8 cellular contexts compared by ENCODE assay signal in genomic region chr7:140062118-140062527, GRCh38. TPM values are rescaled to one million over a fixed set of nuclear protein-coding genes. Genes with fewer than 3 reads are reported as not detected.
DNase-seq lines count a peak whose midpoint lies in the region; ATAC-seq and TF ChIP-seq lines count a peak whose summit lies in the region.

No MANE protein-coding gene starts in this region.

- no peaks in the 10 kb centered on the region for H3K36me3 ChIP-seq in HEK293 (ENCODE audit: control insufficient read depth in 2 of 2, insufficient read depth in 1 of 2, low read length in 2 of 2)
- H3K36me3 ChIP-seq in heart left ventricle, result peaks cover 0 to 8% (median under 1%) of the 10 kb centered on the region in 9 donors

- peak in 1 of 4 donors; percentile 7 for ATAC-seq in heart left ventricle
- no peak for ATAC-seq in GM18858 (IDR thresholded peaks at IDR 0.05; ENCODE audit: unreplicated experiment)

- WGBS in heart left ventricle, 4 donors, result 11 to 30% (median 19%) methylated on average over 8 to 32 of the region's 32 CpGs

- CTCF ChIA-PET in HEK293 (lab: Yijun Ruan, JAX), result interaction anchor here (0.6 kb wide), 1 partner anchor 283 kb away, joined by 3 read pairs; no protein-coding TSS in a partner anchor

- no peak for DNase-seq in GM12864 (ENCODE audit: low read depth)
- DNase-seq in NCI-H345 treated with DMSO at 0.1 percent for 48 hours (lab: John Stamatoyannopoulos, UW; ENCODE audit: unreplicated experiment), result peak; percentile 21
- peak; percentile 39 for DNase-seq in activated T-helper 9 cell treated with anti-CD3 and anti-CD28 coated beads, Interleukin-2, amount 50 U/mL, for 16 hours (ENCODE audit: low read depth)
- DNase-seq in heart left ventricle, result peak in 2 of 5 donors; percentile 44 to 51
- no peak for DNase-seq in skeletal muscle cell (ENCODE audit: low read depth)
- DNase-seq in SHP77 treated with DMSO at 0.1 percent for 48 hours (lab: John Stamatoyannopoulos, UW), result no peak

- H3K4me1 ChIP-seq in HEK293 (ENCODE audit: control insufficient read depth, insufficient read depth, low read length), result no peaks in the 10 kb centered on the region
- peaks cover 7 to 58% (median 31%) of the 10 kb centered on the region in 12 donors for H3K4me1 ChIP-seq in heart left ventricle

- POLR2A ChIA-PET in HEK293 (lab: Yijun Ruan, JAX), result no interaction called here

- intact Hi-C loops in heart left ventricle (cut with DNase I), result loop anchor here in 3 of 10 donors (5.0 to 10.0 kb wide), 2 partner anchors 113 to 115 kb away; partner anchors contain the start of gene KDM7A (in 3 of the 3)

- H3K27ac ChIP-seq in HEK293 (ENCODE audit: extremely low read depth, low read depth, low read length) (peak overlapping the region; percentile 70; the same call in 1 of the 2 replicates), heart left ventricle (peak overlapping the region; percentile 42 to 99 (median 90))

- H3K4me3 ChIP-seq in GM12864 (ENCODE audit: low read depth, low read length) (peak overlapping the region; percentile 59), HEK293 (ENCODE audit: low read depth, low read length) (peak overlapping the region; percentile 44), heart left ventricle (peak overlapping the region; percentile 31 to 90 (median 76)), skeletal muscle cell (ENCODE audit: low read depth, low read length) (peak overlapping the region; percentile 67)

- H3K9me3 ChIP-seq in HEK293 (ENCODE audit: control insufficient read depth, insufficient read depth, low read depth, low read length) (no peaks in the 10 kb centered on the region), heart left ventricle (peaks cover 0 to 19% (median 8%) of the 10 kb centered on the region in 12 donors)

- H3K27me3 ChIP-seq in heart left ventricle, result no peaks in the 10 kb centered on the region

- no peak for TF ChIP-seq CTCF in GM12864 (IDR thresholded peaks at IDR 0.05; ENCODE audit: low read depth, low read length, missing control alignments)
- no peak for TF ChIP-seq CTCF in HEK293 (tag by site-specific recombination; IDR thresholded peaks at IDR 0.05)
- no peak for TF ChIP-seq CTCF in heart left ventricle (IDR thresholded peaks at IDR 0.05)

- no peak for TF ChIP-seq POLR2A in heart left ventricle (IDR thresholded peaks at IDR 0.05)

TF ChIP-seq in HEK293, 187 proteins besides CTCF, POLR2A, EP300 and RAD21:
- TF ChIP-seq ZNF544 (tag by site-specific recombination; IDR thresholded peaks at IDR 0.05) (no peak), ZIC2 (tag by site-specific recombination; IDR thresholded peaks at IDR 0.05) (0 out of 2 replicates have a peak, but pooled peaks have one; percentile 29), GLIS2 (tag by site-specific recombination; IDR thresholded peaks at IDR 0.05) (peak; percentile 77), KLF1 (tag by site-specific recombination; IDR thresholded peaks at IDR 0.05) (peak; percentile 77), GLIS1 (tag by site-specific recombination; IDR thresholded peaks at IDR 0.05) (peak; percentile 36), ZNF10 (tag by site-specific recombination; IDR thresholded peaks at IDR 0.05) (no peak), PRDM10 (tag by site-specific recombination; IDR thresholded peaks at IDR 0.05) (no peak), ZNF175 (tag by site-specific recombination; IDR thresholded peaks at IDR 0.05) (no peak), BCL11B (tag by site-specific recombination; IDR thresholded peaks at IDR 0.05; ENCODE audit: low read depth) (no peak), ZBTB20 (tag by site-specific recombination; IDR thresholded peaks at IDR 0.05) (no peak), ZNF433 (tag by site-specific recombination; IDR thresholded peaks at IDR 0.05; ENCODE audit: low read depth) (no peak), ZFP41 (tag by site-specific recombination; IDR thresholded peaks at IDR 0.05; ENCODE audit: borderline replicate concordance) (no peak), ZNF311 (tag by site-specific recombination; IDR thresholded peaks at IDR 0.05; ENCODE audit: borderline replicate concordance) (no peak), ZNF777 (tag by site-specific recombination; IDR thresholded peaks at IDR 0.05; ENCODE audit: borderline replicate concordance) (peak; percentile 65; the same call in 1 of the 2 replicates), ZNF692 (tag by site-specific recombination; IDR thresholded peaks at IDR 0.05) (0 out of 2 replicates have a peak, but pooled peaks have one; percentile 7), ZNF660 (tag by site-specific recombination; IDR thresholded peaks at IDR 0.05) (no peak), ZNF140 (tag by site-specific recombination; IDR thresholded peaks at IDR 0.05) (no peak), SCRT1 (tag by site-specific recombination; IDR thresholded peaks at IDR 0.05; ENCODE audit: borderline replicate concordance) (0 out of 2 replicates have a peak, but pooled peaks have one; percentile 37), ZNF335 (tag by site-specific recombination; conservative IDR thresholded peaks at IDR 0.05) (peak; percentile 94), ZNF184 (tag by site-specific recombination; IDR thresholded peaks at IDR 0.05) (no peak)
- TF ChIP-seq, protein P1, sequence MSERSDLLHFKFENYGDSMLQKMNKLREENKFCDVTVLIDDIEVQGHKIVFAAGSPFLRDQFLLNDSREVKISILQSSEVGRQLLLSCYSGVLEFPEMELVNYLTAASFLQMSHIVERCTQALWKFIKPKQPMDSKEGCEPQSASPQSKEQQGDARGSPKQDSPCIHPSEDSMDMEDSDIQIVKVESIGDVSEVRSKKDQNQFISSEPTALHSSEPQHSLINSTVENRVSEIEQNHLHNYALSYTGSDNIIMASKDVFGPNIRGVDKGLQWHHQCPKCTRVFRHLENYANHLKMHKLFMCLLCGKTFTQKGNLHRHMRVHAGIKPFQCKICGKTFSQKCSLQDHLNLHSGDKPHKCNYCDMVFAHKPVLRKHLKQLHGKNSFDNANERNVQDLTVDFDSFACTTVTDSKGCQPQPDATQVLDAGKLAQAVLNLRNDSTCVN (tag by site-specific recombination; optimal IDR thresholded peaks at IDR 0.05), result peak; percentile 43
TF ChIP-seq in HEK293: peak in this region for 9.

RNA-seq across cellular contexts. Expression of gene PARP12, which starts 0.6 kb away (rescaled TPM):
- 10 to 100 TPM in 8 of 9 donors, 1 to 10 TPM in 1; 9.7 to 65.9 (median 15.3) TPM for total RNA-seq in heart left ventricle
- 10 to 100 TPM in 1 of 2 donors, 1 to 10 TPM in 1; 6.8 to 12.6 TPM for polyA plus RNA-seq in heart left ventricle

Comparison
In these comparisons a context has a peak if more than half of its experiments do, and no peak if none do; other contexts are left out.
1. DNase-seq: peak in NCI-H345 treated with DMSO at 0.1 percent for 48 hours (single experiment) and activated T-helper 9 cell treated with anti-CD3 and anti-CD28 coated beads, Interleukin-2, amount 50 U/mL, for 16 hours (single experiment); none in GM12864 (single experiment), skeletal muscle cell (single experiment) and SHP77 treated with DMSO at 0.1 percent for 48 hours (single experiment).
2. Peak in every context shown above with its lines, with median percentiles within 50 percentile points of each other: H3K4me3 ChIP-seq.